Comparison of ENCODE assay signal across 8 cellular contexts in the genomic region with DNA sequence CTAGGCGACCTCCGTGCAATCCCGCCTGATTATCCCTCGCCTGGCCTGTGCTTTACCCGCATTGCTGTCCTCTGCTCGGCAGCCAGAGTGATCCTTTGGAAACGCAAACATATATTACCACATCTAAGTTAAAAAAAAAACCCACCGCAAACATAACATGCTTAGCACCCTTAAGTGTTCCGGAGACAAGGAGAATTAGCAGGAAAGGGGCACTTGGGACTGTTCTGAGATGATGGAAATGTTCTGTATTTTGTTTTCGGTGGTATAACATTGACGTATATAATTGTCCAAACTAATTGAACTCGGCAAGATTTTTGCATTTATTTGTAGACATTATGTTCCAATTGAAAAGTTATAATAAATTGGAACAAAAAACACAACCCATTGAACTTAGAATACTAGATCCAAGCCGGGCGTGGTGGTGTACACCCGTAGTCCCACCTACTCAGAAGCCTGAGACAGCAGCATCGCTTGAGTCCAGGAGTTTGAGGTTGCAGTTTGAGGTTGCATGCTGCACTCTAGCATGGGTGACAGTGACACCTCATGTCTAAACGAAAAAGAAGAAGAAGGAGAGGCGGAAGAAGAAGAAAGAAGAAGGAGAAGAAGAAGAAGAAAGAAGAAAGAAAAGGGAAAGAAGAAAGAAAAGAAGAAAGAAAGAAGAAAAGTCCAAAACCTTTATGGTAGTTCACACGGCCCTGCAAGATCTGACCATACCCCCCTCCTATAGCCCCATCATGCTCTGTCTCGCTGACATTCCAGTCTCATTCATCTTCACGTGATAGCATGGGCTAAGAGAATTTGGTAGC. TPM values are rescaled to one million over a fixed set of nuclear protein-coding genes. Genes with fewer than 3 reads are reported as not detected.
DNase-seq lines count a peak whose midpoint lies in the region; ATAC-seq, FAIRE-seq and TF ChIP-seq lines count a peak whose summit lies in the region.

No MANE protein-coding gene starts in this region.

- peaks cover 5% of the 10 kb centered on the region for H3K36me3 Mint-ChIP-seq in activated CD4-positive, alpha-beta memory T cell treated with anti-CD3 and anti-CD28 coated beads for 36 hours

- H3K4me3 ChIP-seq in cardiac muscle cell (peak overlapping the region; percentile 10), kidney (ENCODE audit: low read length in 2 of 2) (peak overlapping the region; percentile 57 to 82), tibial nerve (peak overlapping the region in 3 of 4 donors; percentile 84 to 96 (median 90))

- H3K4me1 ChIP-seq in cardiac muscle cell (ENCODE audit: low read depth): peaks cover 7% of the 10 kb centered on the region
- H3K4me1 ChIP-seq in kidney (ENCODE audit: control insufficient read depth in 1 of 2, insufficient read depth in 1 of 2, low read depth in 1 of 2, low read length in 2 of 2): peaks cover 6 to 11% of the 10 kb centered on the region in 2 donors
- peaks cover 0 to 37% (median 14%) of the 10 kb centered on the region in 4 donors for H3K4me1 ChIP-seq in tibial nerve

- H3K9me3 Mint-ChIP-seq in activated CD4-positive, alpha-beta memory T cell treated with anti-CD3 and anti-CD28 coated beads for 36 hours: no peaks in the 10 kb centered on the region

- H3K27me3 ChIP-seq in cardiac muscle cell (no peaks in the 10 kb centered on the region), tibial nerve (no peaks in the 10 kb centered on the region)

- H3K27ac ChIP-seq in cardiac muscle cell (no peak overlapping the region), kidney (ENCODE audit: low read depth in 2 of 2, low read length in 2 of 2) (peak overlapping the region in 1 of 2 donors; percentile 80), tibial nerve (peak overlapping the region; percentile 27 to 93 (median 76))

- H3K4me3 Mint-ChIP-seq in activated CD4-positive, alpha-beta memory T cell treated with anti-CD3 and anti-CD28 coated beads for 36 hours: peak overlapping the region; percentile 97

- peak overlapping the region in 1 of 2 donors; percentile 60 for H3K9ac ChIP-seq in kidney (ENCODE audit: low read length in 2 of 2)

- CTCF ChIA-PET in activated CD4-positive, alpha-beta memory T cell treated with anti-CD3 and anti-CD28 coated beads for 36 hours (lab: Charles Lee): interaction anchor here (1.2 kb wide), 1 partner anchor 142 kb away, joined by 4 read pairs; no protein-coding TSS in a partner anchor

- POLR2A ChIA-PET in activated CD4-positive, alpha-beta memory T cell treated with anti-CD3 and anti-CD28 coated beads for 36 hours (lab: Charles Lee): interaction anchor here (1.7 kb wide), 1 partner anchor 74 kb away, joined by 5 read pairs; no protein-coding TSS in a partner anchor

- no peak for ATAC-seq in Right ventricle myocardium superior (ENCODE audit: poor library complexity)
- no peak for ATAC-seq in HG03439 (IDR thresholded peaks at IDR 0.05; ENCODE audit: unreplicated experiment)

- WGBS in tibial nerve, 2 donors: 19 to 22% methylated on average over 20 to 21 of the region's 21 CpGs

- peak; percentile 13 to 47 for TF ChIP-seq EP300 in tibial nerve (IDR thresholded peaks at IDR 0.05)

- H3K27ac Mint-ChIP-seq in activated CD4-positive, alpha-beta memory T cell treated with anti-CD3 and anti-CD28 coated beads for 36 hours: peak overlapping the region; percentile 89

- no peak for TF ChIP-seq CTCF in cardiac muscle cell (IDR thresholded peaks at IDR 0.05; ENCODE audit: low read depth, low read length)
- no peak for TF ChIP-seq CTCF in kidney (IDR thresholded peaks at IDR 0.05; ENCODE audit: borderline replicate concordance, extremely low read depth, insufficient read depth)
- TF ChIP-seq CTCF in tibial nerve (IDR thresholded peaks at IDR 0.05): no peak

- no peak for TF ChIP-seq POLR2A in tibial nerve (IDR thresholded peaks at IDR 0.05)

- DNase-seq in cardiac muscle cell (ENCODE audit: low read depth in 1 of 2, low spot score in 1 of 2) (no peak), Right ventricle myocardium superior (no peak), kidney (no peak), tibial nerve (ENCODE audit: low spot score in 2 of 2) (no peak), SHP77 treated with DMSO at 0.1 percent for 48 hours (lab: John Stamatoyannopoulos, UW) (no peak), NCI-H2029 treated with DMSO at 0.1 percent for 48 hours (lab: John Stamatoyannopoulos, UW) (no peak)
- peak; percentile 35 for DNase-seq in activated CD4-positive, alpha-beta memory T cell treated with anti-CD3 and anti-CD28 coated beads for 36 hours

- H3K9me3 ChIP-seq in cardiac muscle cell (ENCODE audit: low read depth) (no peaks in the 10 kb centered on the region), kidney (ENCODE audit: control insufficient read depth in 1 of 2, low read length in 2 of 2) (no peaks in the 10 kb centered on the region), tibial nerve (no peaks in the 10 kb centered on the region)

- H3K36me3 ChIP-seq in cardiac muscle cell (no peaks in the 10 kb centered on the region), kidney (ENCODE audit: control insufficient read depth in 1 of 2, insufficient read depth in 2 of 2, low read length in 2 of 2) (peaks cover 0 to 2% of the 10 kb centered on the region in 2 donors), tibial nerve (peaks cover 0 to 9% (median 0%) of the 10 kb centered on the region in 3 donors)

- no peak for FAIRE-seq in kidney (lab: Jason Lieb, UNC)

- peaks cover 43% of the 10 kb centered on the region for H3K4me1 Mint-ChIP-seq in activated CD4-positive, alpha-beta memory T cell treated with anti-CD3 and anti-CD28 coated beads for 36 hours (ENCODE audit: low read depth)

- intact Hi-C loops in Right ventricle myocardium superior (cut with DNase I): no loop called here
- intact Hi-C loops in activated CD4-positive, alpha-beta memory T cell treated with anti-CD3 and anti-CD28 coated beads for 36 hours (cut with micrococcal nuclease): loop anchor here (1.0 kb wide), 4 partner anchors 44 to 97 kb away; partner anchors contain the start of genes DESI1, PHF5A, PMM1 and XRCC6
- intact Hi-C loops in kidney (cut with DNase I): no loop called here

- no peaks in the 10 kb centered on the region for H3K27me3 Mint-ChIP-seq in activated CD4-positive, alpha-beta memory T cell treated with anti-CD3 and anti-CD28 coated beads for 36 hours

RNA-seq across cellular contexts. Expression of gene POLR3H, which starts 0.6 kb away (rescaled TPM):
- total RNA-seq in cardiac muscle cell (11.4 and 12.5 TPM in 2 replicates), Right ventricle myocardium superior (18.3 TPM), kidney (39.4 TPM), tibial nerve (10 to 100 TPM; 26.6 to 33.6 (median 27.5) TPM)
- polyA plus RNA-seq in cardiac muscle cell (24.7 and 30.9 TPM in 2 replicates), kidney (ENCODE audit: insufficient read depth, low read depth, low replicate concordance) (37.4 TPM)
- 10 to 100 TPM; 23.3 to 23.8 TPM for total RNA-seq in activated CD4-positive, alpha-beta memory T cell treated with anti-CD3 and anti-CD28 coated beads for 36 hours

RNA-seq across cellular contexts. Expression of gene CSDC2, which starts 15.9 kb away (rescaled TPM):
- total RNA-seq in cardiac muscle cell: 4.2 and 4.3 TPM in 2 replicates
- 5.0 and 5.1 TPM in 2 replicates for polyA plus RNA-seq in cardiac muscle cell
- 252 TPM for total RNA-seq in Right ventricle myocardium superior
- not detected for total RNA-seq in activated CD4-positive, alpha-beta memory T cell treated with anti-CD3 and anti-CD28 coated beads for 36 hours
- 7.8 TPM for total RNA-seq in kidney
- 47.1 TPM for polyA plus RNA-seq in kidney (ENCODE audit: insufficient read depth, low read depth, low replicate concordance)
- total RNA-seq in tibial nerve: 10 to 100 TPM in 1 of 4 donors, 1 to 10 TPM in 3; 1.7 to 10.8 (median 2.5) TPM

RNA-seq across cellular contexts. Expression of gene PMM1, which starts 44.8 kb away (rescaled TPM):
- total RNA-seq in cardiac muscle cell (22.5 and 34.0 TPM in 2 replicates), Right ventricle myocardium superior (13.9 TPM), kidney (36.4 TPM), tibial nerve (10 to 100 TPM; 55.5 to 88.1 (median 83.5) TPM)
- polyA plus RNA-seq in cardiac muscle cell (53.7 and 63.6 TPM in 2 replicates), kidney (ENCODE audit: insufficient read depth, low read depth, low replicate concordance) (127 TPM)
- 10 to 100 TPM; 45.1 to 46.4 TPM for total RNA-seq in activated CD4-positive, alpha-beta memory T cell treated with anti-CD3 and anti-CD28 coated beads for 36 hours

Comparison
In these comparisons a context has a peak if more than half of its experiments do, and no peak if none do; other contexts are left out.
1. RNA of gene CSDC2, which starts 15.9 kb away (total RNA-seq): 252 TPM in Right ventricle myocardium superior (single experiment); 7.8 TPM in kidney (single experiment), 4.2 to 4.3 TPM in cardiac muscle cell, 1.7 to 10.8 TPM in tibial nerve and not detected in activated CD4-positive, alpha-beta memory T cell treated with anti-CD3 and anti-CD28 coated beads for 36 hours; every median in the first group is over 10 times any median in the second.
2. H3K4me3 ChIP-seq: peak in every context shown above with its lines; median percentile 90 in tibial nerve; 70 in kidney; 10 in cardiac muscle cell.